8 cellular contexts compared by ENCODE assay signal in the genomic region with DNA sequence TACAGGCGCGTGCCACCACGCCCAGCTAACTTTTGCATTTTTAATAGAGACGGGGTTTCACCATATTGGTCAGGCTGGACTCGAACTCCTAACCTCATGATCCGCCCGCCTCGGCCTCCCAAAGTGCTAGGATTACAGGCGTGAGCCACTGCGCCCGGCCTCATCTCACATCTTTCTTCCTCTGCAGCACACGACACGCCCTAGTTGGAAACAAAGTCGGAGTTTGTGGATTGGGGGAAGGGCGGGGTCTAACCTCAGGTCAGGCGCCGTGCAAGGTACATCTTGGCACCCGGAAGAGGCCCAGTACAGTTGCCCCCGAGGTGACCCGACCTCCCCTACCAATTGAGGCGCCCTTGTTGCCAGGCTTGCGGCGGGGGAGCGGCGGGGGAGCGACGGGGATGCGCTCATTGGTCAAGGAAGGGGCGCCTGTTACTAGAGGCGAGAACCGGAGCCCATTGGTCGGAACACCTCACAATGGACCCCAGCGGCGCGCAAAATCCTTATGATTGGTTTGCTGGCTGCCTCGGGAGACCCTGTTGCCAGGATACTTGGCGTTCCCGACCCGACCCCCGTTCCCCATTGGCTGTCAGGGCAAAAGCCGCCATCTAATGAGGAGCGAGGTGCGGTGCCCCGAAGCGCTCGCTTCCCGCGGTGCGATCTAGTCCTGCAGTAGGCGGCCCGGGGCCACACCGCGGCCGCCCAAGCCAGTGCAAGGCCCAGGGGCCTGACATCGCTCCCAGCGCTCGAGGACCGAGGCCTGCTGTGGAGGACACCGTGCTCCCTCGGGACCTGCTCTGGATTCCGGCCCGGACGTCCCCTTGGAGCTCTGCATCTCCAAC. TPM values are rescaled to one million over a fixed set of nuclear protein-coding genes. Genes with fewer than 3 reads are reported as not detected.
DNase-seq lines count a peak whose midpoint lies in the region; ATAC-seq and TF ChIP-seq lines count a peak whose summit lies in the region.

A gene with protein sequence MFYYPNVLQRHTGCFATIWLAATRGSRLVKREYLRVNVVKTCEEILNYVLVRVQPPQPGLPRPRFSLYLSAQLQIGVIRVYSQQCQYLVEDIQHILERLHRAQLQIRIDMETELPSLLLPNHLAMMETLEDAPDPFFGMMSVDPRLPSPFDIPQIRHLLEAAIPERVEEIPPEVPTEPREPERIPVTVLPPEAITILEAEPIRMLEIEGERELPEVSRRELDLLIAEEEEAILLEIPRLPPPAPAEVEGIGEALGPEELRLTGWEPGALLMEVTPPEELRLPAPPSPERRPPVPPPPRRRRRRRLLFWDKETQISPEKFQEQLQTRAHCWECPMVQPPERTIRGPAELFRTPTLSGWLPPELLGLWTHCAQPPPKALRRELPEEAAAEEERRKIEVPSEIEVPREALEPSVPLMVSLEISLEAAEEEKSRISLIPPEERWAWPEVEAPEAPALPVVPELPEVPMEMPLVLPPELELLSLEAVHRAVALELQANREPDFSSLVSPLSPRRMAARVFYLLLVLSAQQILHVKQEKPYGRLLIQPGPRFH (plus strand): TSS at position 659 of the 839 bp plus-strand sequence. CDS start 473 bp downstream, outside the sequence.

- H3K9me3 Mint-ChIP-seq in activated CD8-positive, alpha-beta T cell treated with anti-CD3 and anti-CD28 coated beads for 36 hours, result no peaks in the 10 kb centered on the region

- H3K27ac Mint-ChIP-seq in activated CD8-positive, alpha-beta T cell treated with anti-CD3 and anti-CD28 coated beads for 36 hours, result peak within 1 kb of the TSS; percentile 88

- peak; percentile 86 for ATAC-seq in GM21529 (IDR thresholded peaks at IDR 0.05; ENCODE audit: unreplicated experiment)
- ATAC-seq in activated CD8-positive, alpha-beta T cell treated with anti-CD3 and anti-CD28 coated beads for 36 hours, result peak; percentile 89

- peak within 1 kb of the TSS; percentile 77 for H3K4me3 Mint-ChIP-seq in activated CD8-positive, alpha-beta T cell treated with anti-CD3 and anti-CD28 coated beads for 36 hours

- TF ChIP-seq CTCF in activated CD8-positive, alpha-beta T cell treated with anti-CD3 and anti-CD28 coated beads for 36 hours (IDR thresholded peaks at IDR 0.05), result no peak

- peak within 1 kb of the TSS; percentile 48 for H3K27ac ChIP-seq in ectodermal cell (ENCODE audit: insufficient read depth, low read depth, low read length, poor library complexity, severe bottlenecking)

- no peaks in the 10 kb centered on the region for H3K27me3 ChIP-seq in ectodermal cell (ENCODE audit: control insufficient read depth, insufficient read depth, low read length, poor library complexity, severe bottlenecking)

- H3K4me1 Mint-ChIP-seq in activated CD8-positive, alpha-beta T cell treated with anti-CD3 and anti-CD28 coated beads for 36 hours (ENCODE audit: low read depth), result peaks cover 19% of the 10 kb centered on the region

- DNase-seq in DMS 273 (lab: John Stamatoyannopoulos, UW; ENCODE audit: unreplicated experiment) (peak; percentile 99), NCI-H1417 treated with DMSO at 0.1 percent for 48 hours (lab: John Stamatoyannopoulos, UW) (peak; percentile 77), medulla oblongata (ENCODE audit: extremely low spot score) (peak; percentile 96), MV-4-11 (lab: John Stamatoyannopoulos, UW) (no peak)
- peak; percentile 87 for DNase-seq in activated CD8-positive, alpha-beta T cell treated with anti-CD3 and anti-CD28 coated beads for 36 hours
- DNase-seq in stimulated activated CD8-positive, alpha-beta memory T cell treated with anti-CD3 and anti-CD28 coated beads, Interleukin-12 subunit alpha, Interleukin-12 subunit beta, amount 100 ng/mL, for 24 hours (ENCODE audit: extremely low read depth), result peak; percentile 41

- H3K27me3 Mint-ChIP-seq in activated CD8-positive, alpha-beta T cell treated with anti-CD3 and anti-CD28 coated beads for 36 hours, result no peaks in the 10 kb centered on the region

- WGBS in ectodermal cell, 2 experiments, result 27 to 31% methylated on average over 63 of the region's 63 CpGs

- POLR2A ChIA-PET in activated CD8-positive, alpha-beta T cell treated with anti-CD3 and anti-CD28 coated beads for 36 hours (lab: Charles Lee), result interaction anchor here (0.6 to 9.6 kb wide), 7 partner anchors 7 to 35 kb away, joined by 3 to 163 read pairs (median 4); a partner anchor contains a TSS

- intact Hi-C loops in activated CD8-positive, alpha-beta T cell treated with anti-CD3 and anti-CD28 coated beads for 36 hours (cut with micrococcal nuclease), result no loop called here

- H3K36me3 ChIP-seq in ectodermal cell (ENCODE audit: control insufficient read depth, insufficient read depth, low read length), result no peaks in the 10 kb centered on the region

- H3K4me1 ChIP-seq in ectodermal cell (ENCODE audit: control insufficient read depth, insufficient read depth, low read length), result peaks cover 6% of the 10 kb centered on the region

- peaks cover 23% of the 10 kb centered on the region for H3K36me3 Mint-ChIP-seq in activated CD8-positive, alpha-beta T cell treated with anti-CD3 and anti-CD28 coated beads for 36 hours (ENCODE audit: low read depth)

- peak within 1 kb of the TSS; percentile 60 for H3K4me3 ChIP-seq in ectodermal cell (ENCODE audit: insufficient read depth, low read depth, low read length)

- CTCF ChIA-PET in activated CD8-positive, alpha-beta T cell treated with anti-CD3 and anti-CD28 coated beads for 36 hours (lab: Charles Lee), result interaction anchor here (1.1 to 2.1 kb wide), 2 partner anchors 11 to 137 kb away, joined by 3 to 10 read pairs; a partner anchor contains a TSS

- no peaks in the 10 kb centered on the region for H3K9me3 ChIP-seq in ectodermal cell (ENCODE audit: control insufficient read depth, low read length)

RNA-seq across cellular contexts. Expression of the gene that starts here (rescaled TPM):
- total RNA-seq in activated CD8-positive, alpha-beta T cell treated with anti-CD3 and anti-CD28 coated beads for 36 hours, result 10 to 100 TPM; 25.0 to 32.9 TPM
- 112 TPM for polyA plus RNA-seq in ectodermal cell (2013, experiment 1 of 4)
- polyA plus RNA-seq in ectodermal cell (2013, experiment 2 of 4), result 126 TPM
- 98.0 TPM for polyA plus RNA-seq in ectodermal cell (2013, experiment 3 of 4)
- polyA plus RNA-seq in ectodermal cell (2013, experiment 4 of 4), result 101 TPM
